8 cellular contexts compared by ENCODE assay signal in the genomic region with DNA sequence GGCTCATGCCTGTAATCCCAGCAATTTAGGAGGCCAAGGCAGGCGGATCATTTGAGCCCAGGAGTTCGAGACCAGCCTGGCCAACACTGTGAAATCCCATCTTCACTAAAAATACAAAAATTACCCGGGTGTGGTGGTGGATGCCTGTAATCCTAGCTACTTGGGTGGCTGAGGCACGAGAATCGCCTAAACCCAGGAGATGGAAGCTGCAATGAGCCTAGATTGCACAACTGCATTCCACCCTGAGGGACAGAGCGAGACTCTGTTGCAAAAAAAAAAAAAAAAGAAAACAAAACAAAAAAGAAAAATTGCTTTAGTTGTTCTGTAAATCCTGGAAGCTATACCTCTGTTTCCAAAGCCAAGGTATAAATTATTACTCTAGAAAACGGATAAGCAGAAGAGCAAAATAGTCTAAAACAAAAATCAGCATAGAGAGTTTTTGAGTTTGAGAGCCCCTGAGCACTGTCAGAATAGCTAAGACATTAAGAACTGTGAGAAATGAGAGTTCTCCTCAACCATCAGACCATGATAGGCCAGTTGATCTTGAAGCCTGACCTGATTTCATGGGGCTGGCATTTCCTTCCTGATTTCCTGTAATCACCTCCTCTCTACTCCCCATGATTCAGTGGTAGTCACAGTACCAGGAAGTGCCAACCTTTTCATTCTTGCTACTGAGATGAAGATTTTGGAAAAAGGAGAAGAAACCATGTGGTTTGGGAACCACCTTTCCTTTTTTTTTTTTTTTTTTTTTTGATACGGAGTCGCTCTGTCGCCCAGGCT. TPM values are rescaled to one million over a fixed set of nuclear protein-coding genes. Genes with fewer than 3 reads are reported as not detected.
DNase-seq lines count a peak whose midpoint lies in the region; TF ChIP-seq lines count a peak whose summit lies in the region.

No MANE protein-coding gene starts in this region.

- peaks cover 85% of the 10 kb centered on the region for H3K79me2 ChIP-seq in MM.1S (ENCODE audit: low read length)

- no peaks in the 10 kb centered on the region for H3K9me3 Mint-ChIP-seq in stimulated activated naive CD8-positive, alpha-beta T cell treated with anti-CD3 and anti-CD28 coated beads, Interleukin-15, Interleukin-2, amounts not matched to agents 100 ng/mL and 50 ng/mL, for 24 hours

- no peaks in the 10 kb centered on the region for H3K9me2 ChIP-seq in MM.1S (replicated peaks; ENCODE audit: insufficient read depth, low read length)

- no peak overlapping the region for H3K9ac ChIP-seq in MM.1S (ENCODE audit: low read length)

- H3K27ac Mint-ChIP-seq in stimulated activated naive CD8-positive, alpha-beta T cell treated with anti-CD3 and anti-CD28 coated beads, Interleukin-15, Interleukin-2, amounts not matched to agents 100 ng/mL and 50 ng/mL, for 24 hours: peak overlapping the region; percentile 75

- H3K4me3 Mint-ChIP-seq in stimulated activated naive CD8-positive, alpha-beta T cell treated with anti-CD3 and anti-CD28 coated beads, Interleukin-15, Interleukin-2, amounts not matched to agents 100 ng/mL and 50 ng/mL, for 24 hours: no peak overlapping the region

- H3K4me3 ChIP-seq in fibroblast of villous mesenchyme (ENCODE audit: low read depth, low read length) (no peak overlapping the region), MM.1S (ENCODE audit: low read length) (no peak overlapping the region)

- H3K27me3 Mint-ChIP-seq in stimulated activated naive CD8-positive, alpha-beta T cell treated with anti-CD3 and anti-CD28 coated beads, Interleukin-15, Interleukin-2, amounts not matched to agents 100 ng/mL and 50 ng/mL, for 24 hours: no peaks in the 10 kb centered on the region

- no peaks in the 10 kb centered on the region for H3K27me3 ChIP-seq in MM.1S (replicated peaks; ENCODE audit: insufficient read depth, low read length)

- H3K27ac ChIP-seq in MM.1S (ENCODE audit: low read length): no peak overlapping the region

- peaks cover 4% of the 10 kb centered on the region; the same call in 1 of the 2 replicates for H4K20me1 ChIP-seq in MM.1S (ENCODE audit: insufficient read depth, low read length)

- H3K4me1 ChIP-seq in MM.1S (ENCODE audit: low read length): no peaks in the 10 kb centered on the region

- TF ChIP-seq CTCF in fibroblast of villous mesenchyme (IDR thresholded peaks at IDR 0.05; ENCODE audit: insufficient read depth, low read depth, low read length) (no peak), MM.1S (IDR thresholded peaks at IDR 0.05; ENCODE audit: low read length) (no peak)

- no peaks in the 10 kb centered on the region for H3K36me3 ChIP-seq in MM.1S (replicated peaks; ENCODE audit: insufficient read depth, low read length)

- no peak overlapping the region for H3K4me2 ChIP-seq in MM.1S (ENCODE audit: low read depth, low read length)

- no peak overlapping the region for H2AFZ ChIP-seq in MM.1S (ENCODE audit: low read length)

- DNase-seq in SIG-M5 treated with dmso at 0.1 percent for 504 hours (lab: John Stamatoyannopoulos, UW; ENCODE audit: unreplicated experiment) (peak; percentile 32), SIG-M5 (lab: John Stamatoyannopoulos, UW) (no peak), T-helper 22 cell (ENCODE audit: low read depth) (peak; percentile 2), fibroblast of villous mesenchyme (ENCODE audit: low read depth) (peak; percentile 78), DMS79 (lab: John Stamatoyannopoulos, UW) (no peak), MM.1S (no peak)
- no peak for DNase-seq in activated CD4-positive, alpha-beta T cell treated with anti-CD3 and anti-CD28 coated beads for 4 hours

- peaks cover 69% of the 10 kb centered on the region for H3K4me1 Mint-ChIP-seq in stimulated activated naive CD8-positive, alpha-beta T cell treated with anti-CD3 and anti-CD28 coated beads, Interleukin-15, Interleukin-2, amounts not matched to agents 100 ng/mL and 50 ng/mL, for 24 hours (ENCODE audit: low read depth)

- H3F3A ChIP-seq in MM.1S (ENCODE audit: insufficient read depth, low read length): no peaks in the 10 kb centered on the region

- H3K36me3 Mint-ChIP-seq in stimulated activated naive CD8-positive, alpha-beta T cell treated with anti-CD3 and anti-CD28 coated beads, Interleukin-15, Interleukin-2, amounts not matched to agents 100 ng/mL and 50 ng/mL, for 24 hours (ENCODE audit: low read depth): peaks cover 59% of the 10 kb centered on the region

- no peaks in the 10 kb centered on the region for H3K9me3 ChIP-seq in MM.1S (replicated peaks; ENCODE audit: insufficient read depth, low read length)

RNA-seq across cellular contexts. Expression of a gene that starts 31.7 kb away (rescaled TPM):
- total RNA-seq in fibroblast of villous mesenchyme: 221 and 247 TPM in 2 replicates

Comparison
In these comparisons a context has a peak if more than half of its experiments do, and no peak if none do; other contexts are left out.
1. DNase-seq: peak in SIG-M5 treated with dmso at 0.1 percent for 504 hours (single experiment), T-helper 22 cell (single experiment) and fibroblast of villous mesenchyme (single experiment); none in SIG-M5 (single experiment), DMS79 (single experiment), MM.1S (single experiment) and activated CD4-positive, alpha-beta T cell treated with anti-CD3 and anti-CD28 coated beads for 4 hours (0 of 2).